Comparison of ENCODE assay signal across 10 cellular contexts in the genomic region with DNA sequence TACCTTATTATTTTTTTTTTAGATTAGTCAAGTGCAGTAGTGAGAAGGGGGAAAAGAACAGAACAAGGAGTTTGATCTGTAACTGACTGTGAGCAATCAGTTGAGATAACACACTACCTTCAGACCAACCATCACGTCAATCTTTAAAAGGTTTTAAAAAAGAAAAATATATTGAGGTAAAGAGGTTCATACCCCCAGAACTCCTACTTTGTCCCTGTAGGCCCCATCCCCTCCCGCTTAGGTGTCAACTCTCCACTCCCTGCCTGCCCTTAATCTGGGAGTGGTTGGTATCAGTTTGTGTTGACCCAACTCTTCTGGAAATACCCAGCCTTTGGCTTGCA. TPM values are rescaled to one million over a fixed set of nuclear protein-coding genes. Genes with fewer than 3 reads are reported as not detected.
DNase-seq lines count a peak whose midpoint lies in the region; ATAC-seq and TF ChIP-seq lines count a peak whose summit lies in the region.
"Had no signal": no experiment of that assay in that cellular context is flagged by ENCODE, and none has a peak within 500 bp of the region (broad histone marks: within the 10 kb centered on the region; RNA-seq: fewer than 3 reads in every experiment).

No MANE protein-coding gene starts in this region.

- TF ChIP-seq CTCF in DOHH2 (IDR thresholded peaks at IDR 0.05; ENCODE audit: low read depth, low read length, poor library complexity, severe bottlenecking): no peak
- TF ChIP-seq CTCF in RWPE2 (IDR thresholded peaks at IDR 0.05; ENCODE audit: poor library complexity, severe bottlenecking): no peak
- no peak for TF ChIP-seq CTCF in progenitor cell of endocrine pancreas (IDR thresholded peaks at IDR 0.05; ENCODE audit: unreplicated experiment)
- no peak for TF ChIP-seq CTCF in left lung (IDR thresholded peaks at IDR 0.05)

- no peaks in the 10 kb centered on the region for H3K9me3 ChIP-seq in DOHH2 (ENCODE audit: control insufficient read depth, insufficient read depth, low read length)
- H3K9me3 ChIP-seq in RWPE2 (ENCODE audit: severe bottlenecking): no peaks in the 10 kb centered on the region
- H3K9me3 ChIP-seq in left lung: no peaks in the 10 kb centered on the region

- no peaks in the 10 kb centered on the region for H3K79me2 ChIP-seq in DOHH2 (ENCODE audit: control insufficient read depth, low read length)

- peaks cover 13% of the 10 kb centered on the region for H3K4me1 ChIP-seq in DOHH2 (ENCODE audit: control insufficient read depth, low read length)
- peaks cover 54% of the 10 kb centered on the region for H3K4me1 ChIP-seq in RWPE2 (ENCODE audit: insufficient read depth, poor library complexity, severe bottlenecking)
- peaks cover 27 to 57% of the 10 kb centered on the region in 2 donors for H3K4me1 ChIP-seq in left lung

- H3K27me3 ChIP-seq in DOHH2 (ENCODE audit: control insufficient read depth, low read length) (no peaks in the 10 kb centered on the region), RWPE2 (ENCODE audit: insufficient read depth, poor library complexity, severe bottlenecking) (no peaks in the 10 kb centered on the region), left lung (peaks cover 0 to 4% of the 10 kb centered on the region in 2 donors)

- ATAC-seq in RWPE2 (ENCODE audit: low read depth) (no peak), left lung (no peak)

- no peak overlapping the region for H3K27ac ChIP-seq in DOHH2 (ENCODE audit: low read depth, low read length)
- H3K27ac ChIP-seq in RWPE2 (ENCODE audit: poor library complexity, severe bottlenecking): peak overlapping the region; percentile 97
- H3K27ac ChIP-seq in epithelial cell of prostate: peak overlapping the region; percentile 98
- H3K27ac ChIP-seq in left lung: peak overlapping the region in 1 of 2 donors; percentile 55

- H3F3A ChIP-seq in DOHH2 (ENCODE audit: control insufficient read depth, insufficient read depth): peaks cover 8% of the 10 kb centered on the region

- H4K20me1 ChIP-seq in DOHH2 (ENCODE audit: control insufficient read depth, insufficient read depth, low read depth, low read length): no peaks in the 10 kb centered on the region

- peak overlapping the region; percentile 72; the same call in 1 of the 2 replicates for H3K4me3 ChIP-seq in DOHH2 (ENCODE audit: low read length)
- H3K4me3 ChIP-seq in RWPE2 (ENCODE audit: severe bottlenecking): no peak overlapping the region
- H3K4me3 ChIP-seq in left lung: no peak overlapping the region

- H3K9me3 Mint-ChIP-seq in progenitor cell of endocrine pancreas (ENCODE audit: low read depth): no peaks in the 10 kb centered on the region

- H3K36me3 ChIP-seq in DOHH2 (ENCODE audit: control insufficient read depth, low read length) (no peaks in the 10 kb centered on the region), RWPE2 (ENCODE audit: low read depth) (no peaks in the 10 kb centered on the region), left lung (no peaks in the 10 kb centered on the region)

- H3K36me3 Mint-ChIP-seq in progenitor cell of endocrine pancreas (ENCODE audit: insufficient read depth): no peaks in the 10 kb centered on the region

- H3K9me2 ChIP-seq in DOHH2 (replicated peaks; ENCODE audit: control insufficient read depth, low read length): no peaks in the 10 kb centered on the region

- no peaks in the 10 kb centered on the region for H3K27me3 Mint-ChIP-seq in progenitor cell of endocrine pancreas

- intact Hi-C loops in left lung (cut with DNase I): no loop called here

- H3K4me3 Mint-ChIP-seq in progenitor cell of endocrine pancreas (ENCODE audit: low read depth): no peak overlapping the region

- DNase-seq in RWPE2 (ENCODE audit: low spot score): peak; percentile 28
- DNase-seq in epithelial cell of prostate (ENCODE audit: low read depth, low spot score): no peak
- no peak for DNase-seq in progenitor cell of endocrine pancreas (ENCODE audit: low spot score, unreplicated experiment)
- no peak for DNase-seq in activated effector memory CD4-positive, alpha-beta T cell treated with Interleukin-2 at 50 U/mL for 16 hours
- no peak for DNase-seq in KG1 (lab: John Stamatoyannopoulos, UW)
- DNase-seq in left lung: no peak
- DNase-seq in stimulated activated naive CD4-positive, alpha-beta T cell treated with Interleukin-2 at 50 U/mL for 16 hours (lab: John Stamatoyannopoulos, UW): no peak
- DNase-seq: NCI-H510A treated with DMSO at 0.1 percent for 48 hours had no signal

- peak overlapping the region; percentile 88 for H3K27ac Mint-ChIP-seq in progenitor cell of endocrine pancreas

- peaks cover 5% of the 10 kb centered on the region for H3K4me1 Mint-ChIP-seq in progenitor cell of endocrine pancreas (ENCODE audit: low read depth)

- H3K4me2 ChIP-seq in DOHH2 (ENCODE audit: low read length): peak overlapping the region; percentile 73

RNA-seq across cellular contexts. Expression of a gene that starts 16.2 kb away (rescaled TPM):
- 198 and 209 TPM in 2 replicates for total RNA-seq in progenitor cell of endocrine pancreas
- total RNA-seq in left lung: 100 to 1,000 TPM; 201 to 225 TPM

RNA-seq across cellular contexts. Expression of a gene that starts 19.0 kb away (rescaled TPM):
- total RNA-seq in progenitor cell of endocrine pancreas (39.8 and 43.1 TPM in 2 replicates), left lung (100 to 1,000 TPM; 141 to 147 TPM)

RNA-seq across cellular contexts. Expression of a gene that starts 22.9 kb away (rescaled TPM):
- total RNA-seq in progenitor cell of endocrine pancreas: 113 and 121 TPM in 2 replicates
- 10 to 100 TPM; 72.3 to 84.7 TPM for total RNA-seq in left lung

RNA-seq across cellular contexts. Expression of a gene that starts 30.5 kb away (rescaled TPM):
- total RNA-seq in progenitor cell of endocrine pancreas: 10.0 and 11.3 TPM in 2 replicates
- total RNA-seq in left lung: under 1 TPM; 0.29 to 0.73 TPM
- total RNA-seq: SK-MEL-5 had no signal

RNA-seq across cellular contexts. Expression of a gene that starts 37.3 kb away (rescaled TPM):
- total RNA-seq in progenitor cell of endocrine pancreas (6.7 and 7.7 TPM in 2 replicates), left lung (10 to 100 TPM; 41.2 to 67.6 TPM)
